ENCODE assay signal across 19 cellular contexts in genomic region chr14:57846631-57847030, GRCh38. TPM values are rescaled to one million over a fixed set of nuclear protein-coding genes. Genes with fewer than 3 reads are reported as not detected.
DNase-seq lines count a peak whose midpoint lies in the region; ATAC-seq and TF ChIP-seq lines count a peak whose summit lies in the region.
"Had no signal": no experiment of that assay in that cellular context is flagged by ENCODE, and none has a peak within 500 bp of the region (broad histone marks: within the 10 kb centered on the region; RNA-seq: fewer than 3 reads in every experiment).

No MANE protein-coding gene starts in this region.

- no peaks in the 10 kb centered on the region for H3K36me3 Mint-ChIP-seq in mesothelial cell of epicardium

- no peaks in the 10 kb centered on the region for H4K20me1 ChIP-seq in SK-N-SH (ENCODE audit: insufficient read depth)

- intact Hi-C loops in heart left ventricle (cut with DNase I) = no loop called here
- intact Hi-C loops in vagina (cut with DNase I) = no loop called here

- no peaks in the 10 kb centered on the region for H3K79me2 ChIP-seq in SK-N-SH (ENCODE audit: insufficient read depth)

- H3K4me2 ChIP-seq in SK-N-SH = no peak overlapping the region
- H3K4me2 ChIP-seq: KMS-11 had no signal

- H3K4me1 ChIP-seq in SK-N-SH (ENCODE audit: control insufficient read depth in 1 of 2, insufficient read depth in 2 of 2, low read depth in 1 of 2, low read length in 1 of 2) = peaks cover 0 to 17% of the 10 kb centered on the region in 2 experiments; a peak in 2 of 4 replicates
- H3K4me1 ChIP-seq in heart left ventricle = peaks cover 0 to 18% (median 0%) of the 10 kb centered on the region in 12 donors
- peaks cover 20% of the 10 kb centered on the region for H3K4me1 ChIP-seq in vagina

- CTCF ChIA-PET in SK-N-SH (lab: Yijun Ruan, JAX) = no interaction called here

- H3K9me3 Mint-ChIP-seq in mesothelial cell of epicardium = no peaks in the 10 kb centered on the region

- TF ChIP-seq POLR2A in heart left ventricle (IDR thresholded peaks at IDR 0.05) (no peak), vagina (IDR thresholded peaks at IDR 0.05) (no peak)

- no peak overlapping the region for H3K9ac ChIP-seq in SK-N-SH
- H3K9ac ChIP-seq: KMS-11 had no signal

- no peaks in the 10 kb centered on the region for H3K36me3 ChIP-seq in SK-N-SH (replicated peaks in 1 of 2; ENCODE audit: control insufficient read depth in 1 of 2, insufficient read depth in 2 of 2, low read length in 1 of 2)
- H3K36me3 ChIP-seq in heart left ventricle = no peaks in the 10 kb centered on the region
- no peaks in the 10 kb centered on the region for H3K36me3 ChIP-seq in vagina
- H3K36me3 ChIP-seq: MG63 had no signal

- H3K4me3 ChIP-seq in SK-N-SH (ENCODE audit: low read depth in 2 of 2, low read length in 1 of 2) = no peak overlapping the region
- H3K4me3 ChIP-seq in heart left ventricle = no peak overlapping the region
- no peak overlapping the region for H3K4me3 ChIP-seq in vagina
- H3K4me3 ChIP-seq: MG63 had no signal

- H3K9me2 ChIP-seq in SK-N-SH = no peaks in the 10 kb centered on the region

- DNase-seq in SK-N-SH (no peak), heart left ventricle (no peak), mesothelial cell of epicardium (ENCODE audit: low spot score in 2 of 2, unreplicated experiment in 2 of 2) (no peak), vagina (ENCODE audit: extremely low spot score in 2 of 2) (no peak), cerebellar nuclear complex (lab: John Stamatoyannopoulos, UW) (no peak), AG20443 (ENCODE audit: low spot score) (no peak)
- DNase-seq in activated CD8-positive, alpha-beta memory T cell treated with anti-CD3 and anti-CD28 coated beads for 24 hours = no peak
- DNase-seq: COR-L47, MG63, NCI-H1105 treated with DMSO at 0.1 percent for 48 hours, NCI-H187 treated with DMSO at 0.1 percent for 48 hours, NCI-H2171, NCI-H82 had no signal

- H3K9me3 ChIP-seq in SK-N-SH (no peaks in the 10 kb centered on the region), heart left ventricle (no peaks in the 10 kb centered on the region), vagina (no peaks in the 10 kb centered on the region)
- H3K9me3 ChIP-seq: MG63 had no signal

- TF ChIP-seq CTCF in SK-N-SH (IDR thresholded peaks at IDR 0.05) = no peak
- no peak for TF ChIP-seq CTCF in heart left ventricle (IDR thresholded peaks at IDR 0.05)
- TF ChIP-seq CTCF in mesothelial cell of epicardium (IDR thresholded peaks at IDR 0.05; ENCODE audit: unreplicated experiment) = no peak
- no peak for TF ChIP-seq CTCF in vagina (IDR thresholded peaks at IDR 0.05)

- H3K27me3 ChIP-seq in SK-N-SH (ENCODE audit: insufficient read depth) (no peaks in the 10 kb centered on the region; the same call in 1 of the 2 replicates), heart left ventricle (no peaks in the 10 kb centered on the region), vagina (no peaks in the 10 kb centered on the region)
- H3K27me3 ChIP-seq: MG63 had no signal

- H3K27ac ChIP-seq in SK-N-SH (ENCODE audit: low read depth in 2 of 2, low read length in 1 of 2) (peak overlapping the region in 1 of 2 experiments; percentile 63; a peak in 1 of 4 replicates), heart left ventricle (peak overlapping the region in 7 of 12 donors; percentile 25 to 73 (median 57)), vagina (peak overlapping the region; percentile 28)
- H3K27ac ChIP-seq: 22Rv1, C4-2B, KMS-11 had no signal

- no peak for TF ChIP-seq EP300 in SK-N-SH (IDR thresholded peaks at IDR 0.05; ENCODE audit: borderline replicate concordance in 1 of 2, low read depth in 1 of 2, low read length in 1 of 2)

- peaks cover 41% of the 10 kb centered on the region for H3K27me3 Mint-ChIP-seq in mesothelial cell of epicardium (ENCODE audit: low read depth)

- H2AFZ ChIP-seq in SK-N-SH (ENCODE audit: low read depth) = no peak overlapping the region

- peak; percentile 50 for ATAC-seq in SK-N-SH treated with all-trans-retinoic acid at 6 μM for 48 hours
- ATAC-seq in heart left ventricle = peak in 2 of 4 donors; percentile 63 to 74
- ATAC-seq: HepG2 had no signal

- POLR2A ChIA-PET in SK-N-SH (lab: Yijun Ruan, JAX) = no interaction called here

- 16% methylated on average over 2 of the region's 2 CpGs for WGBS in SK-N-SH (ENCODE audit: low lambda C conversion rate)
- WGBS in heart left ventricle, 4 donors = 45 to 52% (median 49%) methylated on average over 2 of the region's 2 CpGs

- H3K4me1 Mint-ChIP-seq in mesothelial cell of epicardium = peaks cover 4% of the 10 kb centered on the region

- H3K4me3 Mint-ChIP-seq in mesothelial cell of epicardium = no peak overlapping the region

- H3K27ac Mint-ChIP-seq in mesothelial cell of epicardium = peak overlapping the region; percentile 40

- TF ChIP-seq RAD21 in SK-N-SH (IDR thresholded peaks at IDR 0.05; ENCODE audit: low read length) = no peak

- no peaks in the 10 kb centered on the region for H3F3A ChIP-seq in SK-N-SH (replicated peaks; ENCODE audit: insufficient read depth)

TF ChIP-seq in SK-N-SH treated with all-trans-retinoic acid at 6 μM for 48 hours, 23 proteins besides CTCF, POLR2A, EP300 and RAD21 (continues in another document):
- TF ChIP-seq ZNF8 (CRISPR knock-in tag; IDR thresholded peaks at IDR 0.05) (no peak), TCF4 (CRISPR knock-in tag; IDR thresholded peaks at IDR 0.05; ENCODE audit: borderline replicate concordance) (no peak), ZFP3 (CRISPR knock-in tag; IDR thresholded peaks at IDR 0.05) (no peak), ZFP30 (CRISPR knock-in tag; IDR thresholded peaks at IDR 0.05) (no peak), PPARA (CRISPR knock-in tag; IDR thresholded peaks at IDR 0.05; ENCODE audit: borderline replicate concordance) (no peak), BACH2 (CRISPR knock-in tag; IDR thresholded peaks at IDR 0.05; ENCODE audit: borderline replicate concordance) (no peak), ZC3H10 (CRISPR knock-in tag; IDR thresholded peaks at IDR 0.05) (no peak), ISL1 (CRISPR knock-in tag; IDR thresholded peaks at IDR 0.05) (no peak), SNAI2 (CRISPR knock-in tag; IDR thresholded peaks at IDR 0.05) (no peak), ZNF565 (CRISPR knock-in tag; conservative IDR thresholded peaks at IDR 0.05; ENCODE audit: low read depth) (no peak), ZNF70 (CRISPR knock-in tag; IDR thresholded peaks at IDR 0.05) (no peak)
- TF ChIP-seq, protein P1, sequence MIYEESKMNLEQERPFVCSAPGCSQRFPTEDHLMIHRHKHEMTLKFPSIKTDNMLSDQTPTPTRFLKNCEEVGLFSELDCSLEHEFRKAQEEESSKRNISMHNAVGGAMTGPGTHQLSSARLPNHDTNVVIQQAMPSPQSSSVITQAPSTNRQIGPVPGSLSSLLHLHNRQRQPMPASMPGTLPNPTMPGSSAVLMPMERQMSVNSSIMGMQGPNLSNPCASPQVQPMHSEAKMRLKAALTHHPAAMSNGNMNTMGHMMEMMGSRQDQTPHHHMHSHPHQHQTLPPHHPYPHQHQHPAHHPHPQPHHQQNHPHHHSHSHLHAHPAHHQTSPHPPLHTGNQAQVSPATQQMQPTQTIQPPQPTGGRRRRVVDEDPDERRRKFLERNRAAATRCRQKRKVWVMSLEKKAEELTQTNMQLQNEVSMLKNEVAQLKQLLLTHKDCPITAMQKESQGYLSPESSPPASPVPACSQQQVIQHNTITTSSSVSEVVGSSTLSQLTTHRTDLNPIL (CRISPR knock-in tag; IDR thresholded peaks at IDR 0.05; ENCODE audit: low read depth) = no peak

TF ChIP-seq in SK-N-SH, 30 proteins besides CTCF, POLR2A, EP300 and RAD21:
- TF ChIP-seq JUND (IDR thresholded peaks at IDR 0.05) (no peak), MEF2A (IDR thresholded peaks at IDR 0.05; ENCODE audit: borderline replicate concordance, low read depth) (no peak), IRF3 (IDR thresholded peaks at IDR 0.05; ENCODE audit: low read depth, low read length) (no peak), ELF1 (IDR thresholded peaks at IDR 0.05) (no peak), CHD2 (IDR thresholded peaks at IDR 0.05; ENCODE audit: low read length, partially characterized antibody) (no peak)

RNA-seq across cellular contexts. Expression of gene SLC35F4, which starts 19.3 kb away (rescaled TPM):
- polyA plus RNA-seq in SK-N-SH (2012; rRNA removed) (not detected in 2 replicates), heart left ventricle (not detected)
- polyA plus RNA-seq in SK-N-SH (2012; cell fraction: cytosol; rRNA removed) = not detected in 2 replicates
- not detected in 2 replicates for polyA plus RNA-seq in SK-N-SH (2012; cell fraction: nucleus; rRNA removed)
- total RNA-seq in heart left ventricle (not detected), mesothelial cell of epicardium (not detected in 3 replicates), vagina (not detected)
- total RNA-seq: HepG2, NCI-H460 had no signal
- polyA plus RNA-seq: HepG2 had no signal
